In the genomic region with DNA sequence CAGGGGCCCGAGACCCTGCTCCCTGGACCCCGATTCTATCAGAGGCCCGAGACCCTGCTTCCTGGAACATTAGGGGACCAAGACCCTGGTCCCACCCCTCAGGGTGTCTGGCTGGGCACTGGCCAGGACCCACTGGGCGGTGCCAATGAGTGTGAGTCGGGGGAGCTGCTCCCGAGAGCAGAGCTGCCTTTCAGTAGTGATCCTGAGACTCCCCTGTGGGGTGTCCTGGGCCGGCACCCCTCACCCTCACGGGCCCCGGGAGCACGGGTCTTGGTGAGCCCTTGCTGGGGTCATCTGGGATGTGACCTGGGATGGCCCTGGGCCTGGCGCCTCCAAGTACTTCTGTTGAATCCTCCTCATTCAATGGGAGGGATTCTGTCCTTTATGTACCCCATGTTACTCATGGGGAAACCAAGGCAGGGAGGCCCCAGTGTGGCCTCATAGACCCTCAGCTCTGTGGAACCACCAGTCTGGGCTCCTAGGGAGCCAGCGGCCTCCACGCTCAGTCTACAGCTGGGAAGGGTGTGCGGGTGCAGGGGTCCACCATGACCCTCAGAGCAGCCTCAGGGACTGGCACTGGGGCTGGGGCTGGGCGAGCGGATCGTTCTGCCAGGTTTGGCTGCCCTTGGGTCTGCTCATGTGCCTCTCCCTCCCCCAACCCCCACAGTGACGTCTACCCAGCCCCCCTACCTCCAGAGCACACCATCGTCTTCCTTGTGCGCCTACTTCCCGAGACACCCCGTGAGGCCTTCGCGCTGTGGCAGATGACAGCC, we compare ENCODE assay signal across 25 cellular contexts. TPM values are rescaled to one million over a fixed set of nuclear protein-coding genes. Genes with fewer than 3 reads are reported as not detected.
"Had no signal": no experiment of that assay in that cellular context is flagged by ENCODE, and none has a peak within 500 bp of the region (broad histone marks: within the 10 kb centered on the region; RNA-seq: fewer than 3 reads in every experiment).

No MANE protein-coding gene starts in this region.

- DNase-seq: activated CD4-positive, alpha-beta T cell treated with anti-CD3 and anti-CD28 coated beads for 1 hour; activated CD4-positive, alpha-beta T cell treated with anti-CD3 and anti-CD28 coated beads, Interleukin-2, amount 50 U/mL, for 48 hours; activated naive CD8-positive, alpha-beta T cell treated with anti-CD3 and anti-CD28 coated beads for 36 hours; central memory CD4-positive, alpha-beta T cell; colonic mucosa; foreskin melanocyte; kidney glomerular epithelial cell; lower lobe of right lung; nucleus accumbens; SJCRH30; stimulated activated naive CD8-positive, alpha-beta T cell treated with anti-CD3 and anti-CD28 coated beads, Interleukin-15, Interleukin-2, amounts not matched to agents 100 U/mL and 50 U/mL, for 24 hours; substantia nigra had no signal

- H3K9me3 ChIP-seq: colonic mucosa, heart left ventricle, lower lobe of right lung, SJCRH30, tibial nerve, vagina had no signal

- H3K4me1 Mint-ChIP-seq: activated naive CD8-positive, alpha-beta T cell treated with anti-CD3 and anti-CD28 coated beads for 36 hours had no signal

- H3K9me3 Mint-ChIP-seq: activated naive CD8-positive, alpha-beta T cell treated with anti-CD3 and anti-CD28 coated beads for 36 hours; activated T-helper 2 cell treated with anti-CD3 and anti-CD28 coated beads, Interferon-gamma antibody, Interleukin-2, Interleukin-4, amounts not matched to agents 10 μg/mL and 5 μg/mL and 100 μg/mL, durations not matched to agents 14 hours and 24 hours and 36 hours; brain; nephron had no signal

- H3K4me1 ChIP-seq: colonic mucosa, lower lobe of right lung, SJCRH30 had no signal

- H3K27ac Mint-ChIP-seq: activated naive CD8-positive, alpha-beta T cell treated with anti-CD3 and anti-CD28 coated beads for 36 hours; activated T-helper 2 cell treated with anti-CD3 and anti-CD28 coated beads, Interferon-gamma antibody, Interleukin-2, Interleukin-4, amounts not matched to agents 10 μg/mL and 5 μg/mL and 100 μg/mL, durations not matched to agents 14 hours and 24 hours and 36 hours; brain; nephron; progenitor cell of endocrine pancreas had no signal

- H3K27me3 ChIP-seq: colonic mucosa, vagina had no signal

- H3K27ac ChIP-seq: colonic mucosa, heart left ventricle, lower lobe of right lung, SJCRH30, skin epidermis, tibial nerve, vagina had no signal

- H3K4me3 ChIP-seq: colonic mucosa, heart left ventricle, lower lobe of right lung, SJCRH30, skin epidermis, tibial nerve, vagina had no signal

- H3K36me3 ChIP-seq: colonic mucosa, heart left ventricle, lower lobe of right lung, SJCRH30, tibial nerve, vagina had no signal

- H3K36me3 Mint-ChIP-seq: activated naive CD8-positive, alpha-beta T cell treated with anti-CD3 and anti-CD28 coated beads for 36 hours; brain had no signal

- H3K4me3 Mint-ChIP-seq: activated naive CD8-positive, alpha-beta T cell treated with anti-CD3 and anti-CD28 coated beads for 36 hours; brain; nephron had no signal

- ATAC-seq: heart left ventricle; lower lobe of right lung; right cardiac atrium; stimulated activated naive CD8-positive, alpha-beta T cell treated with anti-CD3 and anti-CD28 coated beads, Interleukin-15, Interleukin-2, amounts not matched to agents 100 U/mL and 50 U/mL, for 24 hours had no signal

RNA-seq across cellular contexts. Expression of a gene that starts 25.6 kb away (rescaled TPM):
- total RNA-seq: activated T-helper 2 cell treated with anti-CD3 and anti-CD28 coated beads, Interferon-gamma antibody, Interleukin-2, Interleukin-4, amounts not matched to agents 10 μg/mL and 5 μg/mL and 100 μg/mL, durations not matched to agents 14 hours and 24 hours and 36 hours; colonic mucosa; epithelial cell of proximal tubule; fibroblast of lung; heart left ventricle; lower lobe of right lung; mesenteric fat pad; right cardiac atrium; SJCRH30; vagina had no signal
- polyA plus RNA-seq: fibroblast of lung, heart left ventricle, right cardiac atrium had no signal

RNA-seq across cellular contexts. Expression of a gene that starts 42.6 kb away (rescaled TPM):
- total RNA-seq: activated naive CD8-positive, alpha-beta T cell treated with anti-CD3 and anti-CD28 coated beads for 36 hours; activated T-helper 2 cell treated with anti-CD3 and anti-CD28 coated beads, Interferon-gamma antibody, Interleukin-2, Interleukin-4, amounts not matched to agents 10 μg/mL and 5 μg/mL and 100 μg/mL, durations not matched to agents 14 hours and 24 hours and 36 hours; epithelial cell of proximal tubule; fibroblast of lung; lower lobe of right lung; mesenteric fat pad; T-helper 1 cell treated with Interleukin-12 subunit alpha and Interleukin-12 subunit beta and Interleukin-4 antibody, amounts not matched to agents 30 ng/mL and 1 ng/mL, for 36 hours had no signal
- polyA plus RNA-seq: fibroblast of lung had no signal
